In genomic region chr2:121634354-121635307, GRCh38 we compare ENCODE assay signal across 8 cellular contexts. TPM values are rescaled to one million over a fixed set of nuclear protein-coding genes. Genes with fewer than 3 reads are reported as not detected.
DNase-seq lines count a peak whose midpoint lies in the region; ATAC-seq and TF ChIP-seq lines count a peak whose summit lies in the region.

No MANE protein-coding gene starts in this region.

- no peaks in the 10 kb centered on the region for H3K9me2 ChIP-seq in PC-9 (ENCODE audit: insufficient read depth)
- no peaks in the 10 kb centered on the region for H3K9me2 ChIP-seq in MM.1S (replicated peaks; ENCODE audit: insufficient read depth, low read length)

- H3K4me1 ChIP-seq in cardiac muscle cell (ENCODE audit: low read depth): peaks cover 7% of the 10 kb centered on the region
- peaks cover 19% of the 10 kb centered on the region for H3K4me1 ChIP-seq in PC-9 (replicated peaks; ENCODE audit: insufficient read depth)
- H3K4me1 ChIP-seq in subcutaneous abdominal adipose tissue (ENCODE audit: control insufficient read depth in 5 of 5, insufficient read depth in 5 of 5, low read length in 5 of 5): peaks cover 0 to 21% (median 13%) of the 10 kb centered on the region in 5 donors
- H3K4me1 ChIP-seq in MM.1S (ENCODE audit: low read length): no peaks in the 10 kb centered on the region

- POLR2A ChIA-PET in PC-9 (lab: Charles Lee; ENCODE audit: unreplicated experiment): interaction anchor here (0.6 kb wide), 1 partner anchor 60 kb away, joined by 12 read pairs; no protein-coding TSS in a partner anchor

- no peak overlapping the region for H3K4me3 ChIP-seq in cardiac muscle cell
- no peak overlapping the region for H3K4me3 ChIP-seq in PC-9
- no peak overlapping the region for H3K4me3 ChIP-seq in subcutaneous abdominal adipose tissue (ENCODE audit: low read depth in 1 of 5, low read length in 5 of 5)
- H3K4me3 ChIP-seq in MM.1S (ENCODE audit: low read length): no peak overlapping the region

- H2AFZ ChIP-seq in PC-9 (no peak overlapping the region), MM.1S (ENCODE audit: low read length) (no peak overlapping the region)

- no peaks in the 10 kb centered on the region for H3K9me3 ChIP-seq in cardiac muscle cell (ENCODE audit: low read depth)
- peaks cover 4% of the 10 kb centered on the region; the same call in 1 of the 2 replicates for H3K9me3 ChIP-seq in PC-9 (ENCODE audit: insufficient read depth, low read depth)
- no peaks in the 10 kb centered on the region for H3K9me3 ChIP-seq in subcutaneous abdominal adipose tissue (ENCODE audit: control insufficient read depth in 5 of 5, low read length in 5 of 5)
- H3K9me3 ChIP-seq in MM.1S (replicated peaks; ENCODE audit: insufficient read depth, low read length): no peaks in the 10 kb centered on the region

- no peak for DNase-seq in cardiac muscle cell (ENCODE audit: low read depth in 1 of 2, low spot score in 1 of 2)
- DNase-seq in left ventricle myocardium superior: no peak
- peak; percentile 43 to 71 for DNase-seq in PC-9
- no peak for DNase-seq in stimulated activated naive CD4-positive, alpha-beta T cell (lab: John Stamatoyannopoulos, UW)
- DNase-seq in inferior parietal cortex (ENCODE audit: extremely low spot score): no peak
- DNase-seq in MM.1S: no peak

- peaks cover 85% of the 10 kb centered on the region for H3K79me2 ChIP-seq in PC-9 (ENCODE audit: low read depth)
- peaks cover 77% of the 10 kb centered on the region for H3K79me2 ChIP-seq in MM.1S (ENCODE audit: low read length)

- H3K9ac ChIP-seq in subcutaneous abdominal adipose tissue (ENCODE audit: low read length in 5 of 5): peak overlapping the region in 1 of 5 donors; percentile 50
- no peak overlapping the region for H3K9ac ChIP-seq in MM.1S (ENCODE audit: low read length)

- H4K20me1 ChIP-seq in PC-9 (ENCODE audit: insufficient read depth) (peaks cover 11% of the 10 kb centered on the region; the same call in 1 of the 2 replicates), MM.1S (ENCODE audit: insufficient read depth, low read length) (peaks cover 10% of the 10 kb centered on the region; the same call in 1 of the 2 replicates)

- no peaks in the 10 kb centered on the region for H3K36me3 ChIP-seq in cardiac muscle cell
- H3K36me3 ChIP-seq in PC-9 (ENCODE audit: low read depth): 0 out of 2 replicates have a peak, but pooled peaks cover 3% of the 10 kb centered on the region
- H3K36me3 ChIP-seq in subcutaneous abdominal adipose tissue (ENCODE audit: control insufficient read depth in 5 of 5, insufficient read depth in 5 of 5, low read length in 5 of 5): no peaks in the 10 kb centered on the region
- H3K36me3 ChIP-seq in MM.1S (replicated peaks; ENCODE audit: insufficient read depth, low read length): no peaks in the 10 kb centered on the region

- intact Hi-C loops in left ventricle myocardium superior (cut with micrococcal nuclease) (no loop called here), PC-9 (cut with micrococcal nuclease; ENCODE audit: unreplicated experiment) (loop anchor here (2.0 kb wide), 1 partner anchor 38 kb away; no protein-coding TSS in a partner anchor)

- no TSS peak for BruUV-seq in PC-9 (replicated peaks; lab: Mats Ljungman, UMichigan)

- H3K27ac ChIP-seq in cardiac muscle cell: peak overlapping the region; percentile 17
- H3K27ac ChIP-seq in PC-9: peak overlapping the region; percentile 66
- peak overlapping the region; percentile 38 for H3K27ac ChIP-seq in subcutaneous abdominal adipose tissue (ENCODE audit: low read depth, low read length)
- no peak overlapping the region for H3K27ac ChIP-seq in MM.1S (ENCODE audit: low read length)

- H3F3A ChIP-seq in PC-9 (ENCODE audit: insufficient read depth, low read depth): peaks cover 21% of the 10 kb centered on the region
- no peaks in the 10 kb centered on the region for H3F3A ChIP-seq in MM.1S (ENCODE audit: insufficient read depth, low read length)

- TF ChIP-seq CTCF in cardiac muscle cell (IDR thresholded peaks at IDR 0.05; ENCODE audit: low read depth, low read length) (no peak), PC-9 (conservative IDR thresholded peaks at IDR 0.05) (no peak), MM.1S (IDR thresholded peaks at IDR 0.05; ENCODE audit: low read length) (no peak)

- CTCF ChIA-PET in PC-9 (lab: Charles Lee): no interaction called here

- ATAC-seq in left ventricle myocardium superior (no peak), esophagus mucosa (peak; percentile 39)

- H3K4me2 ChIP-seq in PC-9 (peak overlapping the region; percentile 52), MM.1S (ENCODE audit: low read depth, low read length) (no peak overlapping the region)

- H3K27me3 ChIP-seq in cardiac muscle cell: no peaks in the 10 kb centered on the region
- H3K27me3 ChIP-seq in PC-9 (ENCODE audit: insufficient read depth, low read depth): no peaks in the 10 kb centered on the region
- no peaks in the 10 kb centered on the region for H3K27me3 ChIP-seq in subcutaneous abdominal adipose tissue (ENCODE audit: control insufficient read depth in 5 of 5, insufficient read depth in 4 of 5, low read length in 5 of 5)
- H3K27me3 ChIP-seq in MM.1S (replicated peaks; ENCODE audit: insufficient read depth, low read length): no peaks in the 10 kb centered on the region

RNA-seq across cellular contexts. Expression of gene CLASP1, which starts 14.6 kb away (rescaled TPM):
- total RNA-seq in cardiac muscle cell: 41.1 and 53.0 TPM in 2 replicates
- 24.8 and 37.0 TPM in 2 replicates for polyA plus RNA-seq in cardiac muscle cell
- 66.5 TPM for total RNA-seq in left ventricle myocardium superior
- 61.8 and 83.5 TPM in 2 replicates for total RNA-seq in PC-9 (2021)
- total RNA-seq in esophagus mucosa: 31.0 TPM

Comparison
In these comparisons a context has a peak if more than half of its experiments do, and no peak if none do; other contexts are left out.
1. DNase-seq: peak in PC-9 (2 of 2); none in cardiac muscle cell (0 of 2), left ventricle myocardium superior (single experiment), stimulated activated naive CD4-positive, alpha-beta T cell (0 of 6), inferior parietal cortex (single experiment) and MM.1S (single experiment).